Comparison of ENCODE assay signal across 8 cellular contexts in the genomic region with DNA sequence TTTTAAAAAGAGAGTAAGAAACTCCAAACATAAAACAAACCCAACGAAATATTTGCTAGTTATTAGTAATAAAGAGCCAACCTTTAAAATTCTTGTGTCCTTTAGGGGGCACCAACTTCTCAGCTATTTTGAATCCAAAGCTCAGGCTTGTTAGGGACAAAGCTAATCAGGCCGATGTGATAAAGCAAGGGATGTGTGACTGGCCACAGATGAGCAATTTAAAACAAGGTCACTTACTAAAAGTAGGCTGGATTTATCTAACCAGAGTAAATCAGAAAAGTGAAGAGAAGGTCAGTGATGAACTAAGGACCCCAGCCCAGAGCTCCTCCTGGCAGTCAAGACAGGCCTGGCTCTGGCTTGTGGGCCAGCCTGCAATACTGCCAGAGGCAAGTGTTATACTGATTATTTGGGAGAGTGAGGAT.
A peak's percentile ranks its signal among the peaks of the same experiment; 100 is the strongest.
DNase-seq lines count a peak whose midpoint lies in the region; ATAC-seq and TF ChIP-seq lines count a peak whose summit lies in the region.

No MANE protein-coding gene starts in this region.

- BruUV-seq in Panc1 (replicated peaks; lab: Mats Ljungman, UMichigan): no TSS peak

- H3K36me3 ChIP-seq in Panc1 (ENCODE audit: control insufficient read depth, insufficient read depth, low read length): no peaks in the 10 kb centered on the region

- peak; percentile 43 for TF ChIP-seq CTCF in Panc1 (IDR thresholded peaks at IDR 0.05)

- CTCF ChIA-PET in Panc1 (lab: Charles Lee): interaction anchor here (0.6 to 1.5 kb wide), 3 partner anchors 67 to 151 kb away, joined by 3 to 16 read pairs (median 8); no protein-coding TSS in a partner anchor

- in situ Hi-C loops in Panc1 (cut with HindIII; ENCODE audit: low pct_unique_long_range_greater_than_20kb, low sequenced_read_pairs): no loop called here

- H3K27ac ChIP-seq in Panc1 (ENCODE audit: low read length): no peak overlapping the region

- ATAC-seq in Panc1: peak; percentile 60; the same call in 1 of the 2 replicates

- no peaks in the 10 kb centered on the region for H3K4me1 ChIP-seq in Panc1 (ENCODE audit: control insufficient read depth, insufficient read depth, low read length)

- H3K4me3 ChIP-seq in Panc1 (ENCODE audit: low read depth in 2 of 2, low read length in 2 of 2): no peak overlapping the region

- DNase-seq in NCI-H2171 treated with DMSO at 0.1 percent for 48 hours (lab: John Stamatoyannopoulos, UW) (peak; percentile 16), NCI-H2171 (lab: John Stamatoyannopoulos, UW) (no peak), Panc1 (ENCODE audit: low read depth, low spot score) (no peak), foreskin melanocyte (peak; percentile 49), superior temporal gyrus (ENCODE audit: extremely low spot score) (peak; percentile 83), T1000 (lab: John Stamatoyannopoulos, UW) (no peak)
- no peak for DNase-seq in activated naive CD4-positive, alpha-beta T cell (lab: John Stamatoyannopoulos, UW)
- DNase-seq in activated CD4-positive, alpha-beta T cell treated with anti-CD3 and anti-CD28 coated beads for 48 hours: no peak

- H3K27me3 ChIP-seq in Panc1 (ENCODE audit: control insufficient read depth, insufficient read depth, low read length): no peaks in the 10 kb centered on the region

- intact Hi-C loops in Panc1 (cut with micrococcal nuclease; ENCODE audit: unreplicated experiment): loop anchor here (5.0 kb wide), 1 partner anchor 152 kb away; no protein-coding TSS in a partner anchor

- POLR2A ChIA-PET in Panc1 (lab: Charles Lee): interaction anchor here (0.7 kb wide), 1 partner anchor 231 kb away, joined by 3 read pairs; no protein-coding TSS in a partner anchor

- no peaks in the 10 kb centered on the region for H3K9me3 ChIP-seq in Panc1 (ENCODE audit: control insufficient read depth, insufficient read depth, low read depth, low read length)

Comparison
In these comparisons a context has a peak if more than half of its experiments do, and no peak if none do; other contexts are left out.
1. DNase-seq: peak in NCI-H2171 treated with DMSO at 0.1 percent for 48 hours (single experiment), foreskin melanocyte (single experiment) and superior temporal gyrus (single experiment); none in NCI-H2171 (single experiment), Panc1 (single experiment), activated naive CD4-positive, alpha-beta T cell (0 of 4), T1000 (single experiment) and activated CD4-positive, alpha-beta T cell treated with anti-CD3 and anti-CD28 coated beads for 48 hours (single experiment).